ENCODE assay signal across 1 cellular context in genomic region chr21:38269567-38269917, GRCh38.
TF ChIP-seq lines count a peak whose summit lies in the region.

No MANE protein-coding gene starts in this region.

TF ChIP-seq in WTC11, 78 proteins besides CTCF, POLR2A, EP300 and RAD21 (continued from another document):
- TF ChIP-seq PRDM15 (CRISPR knock-in tag; IDR thresholded peaks at IDR 0.05), result no peak
- TF ChIP-seq GTF2I (CRISPR knock-in tag; conservative IDR thresholded peaks at IDR 0.05), result no peak
- peak; percentile 43 for TF ChIP-seq ZNF423 (CRISPR knock-in tag; IDR thresholded peaks at IDR 0.05)
